Comparison of ENCODE assay signal across 8 cellular contexts in genomic region chr16:31215287-31216115, GRCh38. TPM values are rescaled to one million over a fixed set of nuclear protein-coding genes. Genes with fewer than 3 reads are reported as not detected.
DNase-seq lines count a peak whose midpoint lies in the region; ATAC-seq, FAIRE-seq and TF ChIP-seq lines count a peak whose summit lies in the region.

No MANE protein-coding gene starts in this region.

- POLR2A ChIA-PET in A549 (lab: Yijun Ruan, JAX) = interaction anchor here (0.6 to 1.1 kb wide), 2 partner anchors 36 to 73 kb away, joined by 4 read pairs; partner anchors contain the start of gene FUS
- POLR2A ChIA-PET in GM10248 (lab: Yijun Ruan, JAX) = no interaction called here

- peaks cover 24 to 59% of the 10 kb centered on the region in 2 donors for H3K27me3 ChIP-seq in muscle layer of colon (ENCODE audit: control insufficient read depth in 1 of 2, insufficient read depth in 2 of 2, low read length in 2 of 2)

- TF ChIP-seq POLR2A in A549 (IDR thresholded peaks at IDR 0.05; ENCODE audit: low read length) = peak; percentile 61

- CTCF ChIA-PET in A549 (lab: Yijun Ruan, JAX) = interaction anchor here (0.6 to 1.6 kb wide), 5 partner anchors 73 to 227 kb away, joined by 3 to 5 read pairs (median 3); partner anchors contain the start of gene ZNF843
- CTCF ChIA-PET in GM10248 (lab: Yijun Ruan, JAX) = interaction anchor here (1.3 to 1.9 kb wide), 3 partner anchors 12 to 18 kb away, joined by 3 to 6 read pairs (median 3); partner anchors contain the start of gene PYCARD

- ATAC-seq in A549 (peak; percentile 94 to 97), GM18498 (IDR thresholded peaks at IDR 0.05; ENCODE audit: unreplicated experiment) (no peak)

- H3K4me3 ChIP-seq in A549 (peak overlapping the region; percentile 53), epithelial cell of esophagus (ENCODE audit: low read length) (peak overlapping the region; percentile 15), muscle layer of colon (ENCODE audit: low read depth in 1 of 2, low read length in 2 of 2) (peak overlapping the region; percentile 21 to 47)

- no peak for TF ChIP-seq RAD21 in A549 (conservative IDR thresholded peaks at IDR 0.05 in 1 of 2, IDR thresholded peaks at IDR 0.05 in 1 of 2)

- H3K27ac ChIP-seq in A549 = peak overlapping the region; percentile 52 to 82
- no peak overlapping the region for H3K27ac ChIP-seq in muscle layer of colon (ENCODE audit: low read depth, low read length)

- no peaks in the 10 kb centered on the region for H3K9me3 ChIP-seq in A549
- H3K9me3 ChIP-seq in muscle layer of colon (ENCODE audit: low read length) = no peaks in the 10 kb centered on the region

- H3K4me1 ChIP-seq in A549 = peaks cover 5% of the 10 kb centered on the region; the same call in 2 of the 3 replicates
- peaks cover 19% of the 10 kb centered on the region for H3K4me1 ChIP-seq in muscle layer of colon (ENCODE audit: insufficient read depth, low read length)

- no peaks in the 10 kb centered on the region for H3K36me3 ChIP-seq in muscle layer of colon (ENCODE audit: insufficient read depth, low read length)

- WGBS in A549 (ENCODE audit: missing lambda C conversion rate) = 8% methylated on average over 39 of the region's 61 CpGs

- DNase-seq in A549 (ENCODE audit: low read depth in 1 of 2, low spot score in 1 of 2) (peak; percentile 65 to 91), GM10248 (ENCODE audit: extremely low spot score) (peak; percentile 59), SW480 (ENCODE audit: low spot score) (peak; percentile 64), epithelial cell of esophagus (ENCODE audit: low read depth) (peak; percentile 58), cortex of kidney (lab: John Stamatoyannopoulos, UW) (no peak)
- no peak for DNase-seq in activated CD4-positive, CD25-positive, alpha-beta regulatory T cell treated with anti-CD3 and anti-CD28 coated beads, Interleukin-2, amount 50 U/mL, for 72 hours

- TF ChIP-seq CTCF in A549 (IDR thresholded peaks at IDR 0.05) (no peak), GM10248 (IDR thresholded peaks at IDR 0.05; ENCODE audit: control extremely low read depth, extremely low read depth, low read depth, missing control alignments) (no peak), epithelial cell of esophagus (IDR thresholded peaks at IDR 0.05; ENCODE audit: insufficient read depth, low read depth, low read length, missing control alignments) (no peak)

- no peak overlapping the region for H3K9ac ChIP-seq in muscle layer of colon (ENCODE audit: low read length)

- peak overlapping the region; percentile 97 for H3K4me2 ChIP-seq in A549

- FAIRE-seq in A549 (lab: Jason Lieb, UNC) = no peak

- TF ChIP-seq EP300 in A549 (IDR thresholded peaks at IDR 0.05) = no peak

TF ChIP-seq in A549, 52 proteins besides CTCF, POLR2A, EP300 and RAD21:
- TF ChIP-seq TFCP2L1 (CRISPR knock-in tag; IDR thresholded peaks at IDR 0.05) (no peak), USF2 (IDR thresholded peaks at IDR 0.05) (peak; percentile 24; the same call in 1 of the 2 replicates), CBX2 (IDR thresholded peaks at IDR 0.05; ENCODE audit: borderline replicate concordance, low read depth) (no peak), GATA3 (IDR thresholded peaks at IDR 0.05; ENCODE audit: borderline replicate concordance) (no peak), MAFK (IDR thresholded peaks at IDR 0.05; ENCODE audit: partially characterized antibody) (no peak)
TF ChIP-seq in A549: peak in this region for 1.

RNA-seq across cellular contexts. Expression of gene PYDC1, which starts 1.4 kb away (rescaled TPM):
- polyA plus RNA-seq in A549 (2011; rRNA removed) = not detected in 2 replicates
- polyA plus RNA-seq in A549 (2012; cell fraction: cytosol; rRNA removed) = not detected in 2 replicates
- not detected in 2 replicates for polyA plus RNA-seq in A549 (2012; cell fraction: nucleus; rRNA removed)
- not detected in 3 replicates for polyA plus RNA-seq in A549 (2017; fragmentation: RNase III; extraction: RNeasy Plus Mini Kit Qiagen cat#74134 plus additional on column Dnase treatment)
- polyA minus RNA-seq in A549 (2011; rRNA and poly(A)+ RNA removed) = not detected in 2 replicates

RNA-seq across cellular contexts. Expression of gene TRIM72, which starts 1.6 kb away (rescaled TPM):
- not detected in 2 replicates for polyA plus RNA-seq in A549 (2011; rRNA removed)
- not detected in 2 replicates for polyA plus RNA-seq in A549 (2012; cell fraction: cytosol; rRNA removed)
- not detected in 2 replicates for polyA plus RNA-seq in A549 (2012; cell fraction: nucleus; rRNA removed)
- 0.04 TPM in 1 of 3 replicates, not detected in the others for polyA plus RNA-seq in A549 (2017; fragmentation: RNase III; extraction: RNeasy Plus Mini Kit Qiagen cat#74134 plus additional on column Dnase treatment)
- polyA minus RNA-seq in A549 (2011; rRNA and poly(A)+ RNA removed) = not detected in 2 replicates

RNA-seq across cellular contexts. Expression of gene PYCARD, which starts 12.9 kb away (rescaled TPM):
- polyA plus RNA-seq in A549 (2011; rRNA removed) (16.1 and 20.0 TPM in 2 replicates), A549 (2017; fragmentation: RNase III; extraction: RNeasy Plus Mini Kit Qiagen cat#74134 plus additional on column Dnase treatment) (26.4 to 32.2 TPM (median 30.1 TPM) in 3 replicates)
- polyA plus RNA-seq in A549 (2012; cell fraction: cytosol; rRNA removed) = 55.4 and 66.6 TPM in 2 replicates
- 46.0 and 74.9 TPM in 2 replicates for polyA plus RNA-seq in A549 (2012; cell fraction: nucleus; rRNA removed)
- polyA minus RNA-seq in A549 (2011; rRNA and poly(A)+ RNA removed) = 12.4 and 15.4 TPM in 2 replicates

RNA-seq across cellular contexts. Expression of gene FUS, which starts 35.6 kb away (rescaled TPM):
- 168 and 224 TPM in 2 replicates for polyA plus RNA-seq in A549 (2011; rRNA removed)
- polyA plus RNA-seq in A549 (2012; cell fraction: cytosol; rRNA removed) = 382 and 384 TPM in 2 replicates
- 432 and 577 TPM in 2 replicates for polyA plus RNA-seq in A549 (2012; cell fraction: nucleus; rRNA removed)
- 740 to 780 TPM (median 745 TPM) in 3 replicates for polyA plus RNA-seq in A549 (2017; fragmentation: RNase III; extraction: RNeasy Plus Mini Kit Qiagen cat#74134 plus additional on column Dnase treatment)
- 161 and 177 TPM in 2 replicates for polyA minus RNA-seq in A549 (2011; rRNA and poly(A)+ RNA removed)

RNA-seq across cellular contexts. Expression of gene ITGAM, which starts 44.3 kb away (rescaled TPM):
- polyA plus RNA-seq in A549 (2011; rRNA removed) (0.77 and 0.88 TPM in 2 replicates), A549 (2017; fragmentation: RNase III; extraction: RNeasy Plus Mini Kit Qiagen cat#74134 plus additional on column Dnase treatment) (0.84 to 1.5 TPM (median 1.3 TPM) in 3 replicates)
- polyA plus RNA-seq in A549 (2012; cell fraction: cytosol; rRNA removed) = 1.5 and 1.7 TPM in 2 replicates
- 6.5 and 6.6 TPM in 2 replicates for polyA plus RNA-seq in A549 (2012; cell fraction: nucleus; rRNA removed)
- 1.0 and 1.6 TPM in 2 replicates for polyA minus RNA-seq in A549 (2011; rRNA and poly(A)+ RNA removed)

Comparison
In these comparisons a context has a peak if more than half of its experiments do, and no peak if none do; other contexts are left out.
1. DNase-seq: peak in A549 (2 of 2), GM10248 (single experiment), SW480 (single experiment) and epithelial cell of esophagus (single experiment); none in cortex of kidney (single experiment) and activated CD4-positive, CD25-positive, alpha-beta regulatory T cell treated with anti-CD3 and anti-CD28 coated beads, Interleukin-2, amount 50 U/mL, for 72 hours (single experiment).
2. Peak in every context shown above with its lines, with median percentiles within 50 percentile points of each other: H3K4me3 ChIP-seq.